In genomic region chr20:44224651-44225050, GRCh38 we compare ENCODE assay signal across 16 cellular contexts. TPM values are rescaled to one million over a fixed set of nuclear protein-coding genes. Genes with fewer than 3 reads are reported as not detected.
DNase-seq lines count a peak whose midpoint lies in the region; ATAC-seq and TF ChIP-seq lines count a peak whose summit lies in the region.
"Had no signal": no experiment of that assay in that cellular context is flagged by ENCODE, and none has a peak within 500 bp of the region (broad histone marks: within the 10 kb centered on the region; RNA-seq: fewer than 3 reads in every experiment).

No MANE protein-coding gene starts in this region.

- peaks cover 12% of the 10 kb centered on the region for H3K4me1 Mint-ChIP-seq in T-helper 17 cell

- H3K27ac ChIP-seq in cardiac muscle cell (peak overlapping the region; percentile 9), right atrium auricular region (peak overlapping the region in 1 of 2 donors; percentile 35), mucosa of rectum (ENCODE audit: low read depth in 2 of 2, low read length in 2 of 2) (peak overlapping the region; percentile 62 to 65), trophoblast cell (ENCODE audit: low read depth, low read length) (no peak overlapping the region)
- H3K27ac ChIP-seq: BLaER1, GM23248 had no signal

- H3K18ac ChIP-seq in trophoblast cell (ENCODE audit: low read length): no peak overlapping the region

- H3K27me3 Mint-ChIP-seq in T-helper 17 cell: no peaks in the 10 kb centered on the region

- H3K4me3 ChIP-seq in cardiac muscle cell (no peak overlapping the region), right atrium auricular region (no peak overlapping the region), mucosa of rectum (ENCODE audit: low read length in 2 of 2) (no peak overlapping the region), trophoblast cell (ENCODE audit: low read depth, low read length) (no peak overlapping the region)
- H3K4me3 ChIP-seq: BLaER1, GM23248 had no signal

- H3K23ac ChIP-seq in trophoblast cell (ENCODE audit: low read length): no peak overlapping the region

- no peaks in the 10 kb centered on the region for H3K36me3 ChIP-seq in cardiac muscle cell
- H3K36me3 ChIP-seq in right atrium auricular region: no peaks in the 10 kb centered on the region
- H3K36me3 ChIP-seq in mucosa of rectum (ENCODE audit: control insufficient read depth in 2 of 2, insufficient read depth in 2 of 2, low read length in 2 of 2): no peaks in the 10 kb centered on the region
- no peaks in the 10 kb centered on the region for H3K36me3 ChIP-seq in trophoblast cell (ENCODE audit: control insufficient read depth in 1 of 2, insufficient read depth in 2 of 2, low read length in 2 of 2)
- H3K36me3 ChIP-seq: BLaER1 had no signal

- no peak overlapping the region for H3K4ac ChIP-seq in trophoblast cell (ENCODE audit: low read depth, low read length)

- H2AK5ac ChIP-seq in trophoblast cell (ENCODE audit: low read length): no peak overlapping the region

- ATAC-seq in T-helper 17 cell: no peak
- ATAC-seq in GM18511 (IDR thresholded peaks at IDR 0.05; ENCODE audit: unreplicated experiment): no peak
- no peak for ATAC-seq in GM18519 (IDR thresholded peaks at IDR 0.05; ENCODE audit: low FRiP score, unreplicated experiment)
- ATAC-seq: HepG2 had no signal

- H3K4me3 Mint-ChIP-seq in T-helper 17 cell: no peak overlapping the region

- no peak overlapping the region for H4K91ac ChIP-seq in trophoblast cell (ENCODE audit: low read depth, low read length)

- H2BK12ac ChIP-seq in trophoblast cell (ENCODE audit: low read length): no peak overlapping the region

- DNase-seq in cardiac muscle cell (ENCODE audit: low read depth in 1 of 2, low spot score in 1 of 2): no peak
- no peak for DNase-seq in right atrium auricular region (ENCODE audit: low spot score)
- DNase-seq in T-helper 17 cell: no peak
- DNase-seq in trophoblast cell: no peak
- DNase-seq: 8988T, AML-193, DMS53, GF-D8, GM23248, H7 had no signal

- H3K14ac ChIP-seq in trophoblast cell (ENCODE audit: low read length): no peak overlapping the region

- H3K4me1 ChIP-seq in cardiac muscle cell (ENCODE audit: low read depth) (peaks cover 10% of the 10 kb centered on the region), right atrium auricular region (peaks cover 0 to 17% of the 10 kb centered on the region in 2 donors), mucosa of rectum (ENCODE audit: control insufficient read depth in 2 of 2, insufficient read depth in 2 of 2, low read length in 2 of 2) (peaks cover 6 to 25% of the 10 kb centered on the region in 2 donors), trophoblast cell (ENCODE audit: control insufficient read depth in 1 of 2, insufficient read depth in 2 of 2, low read length in 2 of 2) (no peaks in the 10 kb centered on the region)

- H3K36me3 Mint-ChIP-seq in T-helper 17 cell (ENCODE audit: low read depth): peaks cover 2% of the 10 kb centered on the region

- peak overlapping the region; percentile 63 for H3K27ac Mint-ChIP-seq in T-helper 17 cell

- TF ChIP-seq CTCF in cardiac muscle cell (IDR thresholded peaks at IDR 0.05; ENCODE audit: low read depth, low read length): no peak
- TF ChIP-seq CTCF in right atrium auricular region (IDR thresholded peaks at IDR 0.05): no peak

- no peak overlapping the region for H2AFZ ChIP-seq in trophoblast cell (ENCODE audit: insufficient read depth, low read length, poor library complexity)
- H2AFZ ChIP-seq: GM23248 had no signal

- H3K9me3 ChIP-seq in cardiac muscle cell (ENCODE audit: low read depth): no peaks in the 10 kb centered on the region
- no peaks in the 10 kb centered on the region for H3K9me3 ChIP-seq in right atrium auricular region
- H3K9me3 ChIP-seq in T-helper 17 cell (ENCODE audit: control insufficient read depth, low read length, poor library complexity, severe bottlenecking): no peaks in the 10 kb centered on the region
- H3K9me3 ChIP-seq in mucosa of rectum (ENCODE audit: control insufficient read depth in 2 of 2, low read length in 2 of 2): no peaks in the 10 kb centered on the region
- H3K9me3 ChIP-seq in trophoblast cell (ENCODE audit: insufficient read depth, low read depth, low read length): no peaks in the 10 kb centered on the region
- H3K9me3 ChIP-seq: BLaER1 had no signal

- H3K9ac ChIP-seq in mucosa of rectum (ENCODE audit: low read depth in 1 of 2, low read length in 2 of 2) (no peak overlapping the region), trophoblast cell (ENCODE audit: low read length) (no peak overlapping the region)
- H3K9ac ChIP-seq: BLaER1, GM23248 had no signal

- no peaks in the 10 kb centered on the region for H3K79me2 ChIP-seq in trophoblast cell (ENCODE audit: control insufficient read depth, insufficient read depth, low read length, poor library complexity)

- H3K27me3 ChIP-seq in cardiac muscle cell (no peaks in the 10 kb centered on the region), right atrium auricular region (no peaks in the 10 kb centered on the region), mucosa of rectum (ENCODE audit: control insufficient read depth in 2 of 2, insufficient read depth in 2 of 2, low read length in 2 of 2) (no peaks in the 10 kb centered on the region), trophoblast cell (ENCODE audit: insufficient read depth, low read length) (no peaks in the 10 kb centered on the region)
- H3K27me3 ChIP-seq: BLaER1 had no signal

- WGBS in trophoblast cell (ENCODE audit: extremely low coverage, insufficient coverage, insufficient read length): no CpG with 5 or more reads among the region's 5 CpGs

- H4K12ac ChIP-seq in trophoblast cell (ENCODE audit: low read depth, low read length): no peak overlapping the region

- no peak overlapping the region for H3K4me2 ChIP-seq in trophoblast cell (ENCODE audit: low read length)
- H3K4me2 ChIP-seq: BLaER1 had no signal

- no peak overlapping the region for H2BK5ac ChIP-seq in trophoblast cell (ENCODE audit: low read depth, low read length, poor library complexity)

- H4K8ac ChIP-seq in trophoblast cell (ENCODE audit: low read depth, low read length): no peak overlapping the region

- no peaks in the 10 kb centered on the region for H3K79me1 ChIP-seq in trophoblast cell (ENCODE audit: low read length)

- no peak overlapping the region for H2BK120ac ChIP-seq in trophoblast cell (ENCODE audit: insufficient read depth, low read length, poor library complexity)

RNA-seq across cellular contexts. Expression of gene OSER1, which starts 14.1 kb away (rescaled TPM):
- total RNA-seq in cardiac muscle cell (28.5 and 28.6 TPM in 2 replicates), right atrium auricular region (10 to 100 TPM; 30.8 to 31.1 TPM), T-helper 17 cell (100 to 1,000 TPM in 1 of 2 donors, 10 to 100 TPM in 1; 88.5 to 103 TPM)
- polyA plus RNA-seq in cardiac muscle cell: 35.2 and 41.4 TPM in 2 replicates
- 61.8 and 64.9 TPM in 2 replicates for polyA plus RNA-seq in trophoblast cell (2013)

RNA-seq across cellular contexts. Expression of gene GDAP1L1, which starts 22.5 kb away (rescaled TPM):
- 3.9 and 5.2 TPM in 2 replicates for total RNA-seq in cardiac muscle cell
- 0.86 and 5.5 TPM in 2 replicates for polyA plus RNA-seq in cardiac muscle cell
- 1 to 10 TPM in 1 of 2 donors, not detected in 1; 1.2 TPM for total RNA-seq in right atrium auricular region
- not detected for total RNA-seq in T-helper 17 cell
- polyA plus RNA-seq in trophoblast cell (2013): 0.01 and 0.06 TPM in 2 replicates
- total RNA-seq: GM23248, HepG2, HT-29 had no signal
- polyA plus RNA-seq: GM23248 had no signal

RNA-seq across cellular contexts. Expression of gene JPH2, which starts 37.7 kb away (rescaled TPM):
- total RNA-seq in cardiac muscle cell (154 and 205 TPM in 2 replicates), right atrium auricular region (100 to 1,000 TPM; 131 to 168 TPM), T-helper 17 cell (not detected)
- 97.2 and 142 TPM in 2 replicates for polyA plus RNA-seq in cardiac muscle cell
- 13.7 and 14.2 TPM in 2 replicates for polyA plus RNA-seq in trophoblast cell (2013)
- total RNA-seq: HepG2 had no signal

Comparison
In these comparisons a context has a peak if more than half of its experiments do, and no peak if none do; other contexts are left out.
1. RNA of gene JPH2, which starts 37.7 kb away (total RNA-seq): 154 to 205 TPM in cardiac muscle cell and 131 to 168 TPM in right atrium auricular region; not detected in T-helper 17 cell; every median in the first group is over 100 times any median in the second.